Comparison of ENCODE assay signal across 10 cellular contexts in the genomic region with DNA sequence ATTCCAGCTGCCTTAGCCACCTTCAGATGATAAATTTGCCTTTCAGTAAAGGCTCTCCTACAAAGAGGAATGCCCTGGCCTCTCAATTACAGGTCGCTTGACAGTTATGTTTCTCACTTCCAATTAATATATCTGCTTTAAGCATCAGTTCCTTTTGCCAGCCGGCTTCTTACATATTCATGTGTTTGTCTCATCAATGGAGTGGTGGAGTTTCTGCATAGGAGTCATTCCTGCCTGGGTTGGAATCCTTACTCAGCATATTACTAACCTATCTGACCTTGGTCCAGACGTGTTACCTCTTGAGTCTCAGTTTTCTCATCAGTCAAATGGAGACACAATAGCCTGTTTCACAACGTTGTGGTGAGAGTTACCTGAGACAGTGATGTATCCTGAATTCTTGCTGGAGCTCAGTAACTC. TPM values are rescaled to one million over a fixed set of nuclear protein-coding genes. Genes with fewer than 3 reads are reported as not detected.
DNase-seq lines count a peak whose midpoint lies in the region; ATAC-seq and TF ChIP-seq lines count a peak whose summit lies in the region.
"Had no signal": no experiment of that assay in that cellular context is flagged by ENCODE, and none has a peak within 500 bp of the region (broad histone marks: within the 10 kb centered on the region; RNA-seq: fewer than 3 reads in every experiment).

No MANE protein-coding gene starts in this region.

- TF ChIP-seq POLR2A in esophagus squamous epithelium (IDR thresholded peaks at IDR 0.05) (no peak), upper lobe of left lung (IDR thresholded peaks at IDR 0.05) (no peak)

- H3K9me3 ChIP-seq in SK-N-MC (ENCODE audit: low read depth, low read length) (no peaks in the 10 kb centered on the region), esophagus squamous epithelium (no peaks in the 10 kb centered on the region), upper lobe of left lung (no peaks in the 10 kb centered on the region)

- intact Hi-C loops in natural killer cell (cut with micrococcal nuclease), result loop anchor here (5.0 kb wide), 5 partner anchors 117 to 627 kb away; partner anchors contain the start of genes PHACTR4, RCC1, RNU11 and YTHDF2
- intact Hi-C loops in esophagus squamous epithelium (cut with DNase I), result no loop called here

- H3K36me3 ChIP-seq in SK-N-MC (ENCODE audit: insufficient read depth, low read length) (no peaks in the 10 kb centered on the region), esophagus squamous epithelium (no peaks in the 10 kb centered on the region), upper lobe of left lung (no peaks in the 10 kb centered on the region)

- ATAC-seq in natural killer cell treated with Interleukin-12 subunit alpha and Interleukin-12 subunit beta and Interleukin-15 and Interleukin-18, amount 100 ng/mL, for 72 hours, result no peak
- no peak for ATAC-seq in natural killer cell
- no peak for ATAC-seq in upper lobe of left lung (ENCODE audit: low FRiP score in 2 of 2)
- no peak for ATAC-seq in GM19328 (IDR thresholded peaks at IDR 0.05; ENCODE audit: unreplicated experiment)

- peak overlapping the region; percentile 98 for H3K27ac ChIP-seq in SK-N-MC
- H3K27ac ChIP-seq in esophagus squamous epithelium, result peak overlapping the region; percentile 85 to 91 (median 88)
- H3K27ac ChIP-seq in upper lobe of left lung, result peak overlapping the region; percentile 10 to 91 (median 77)

- 27 to 40% methylated on average over 4 of the region's 4 CpGs for WGBS in esophagus squamous epithelium, 2 donors
- WGBS in upper lobe of left lung, 2 donors, result 51 to 56% methylated on average over 4 of the region's 4 CpGs

- TF ChIP-seq EP300 in upper lobe of left lung (IDR thresholded peaks at IDR 0.05), result no peak

- peaks cover 35 to 42% of the 10 kb centered on the region in 2 donors for H3K4me1 Mint-ChIP-seq in natural killer cell treated with Interleukin-12 subunit alpha and Interleukin-12 subunit beta and Interleukin-15 and Interleukin-18, amount 100 ng/mL, for 72 hours (ENCODE audit: low read depth in 2 of 2)
- peaks cover 36 to 41% of the 10 kb centered on the region in 2 donors for H3K4me1 Mint-ChIP-seq in natural killer cell

- no peaks in the 10 kb centered on the region for H3K27me3 Mint-ChIP-seq in natural killer cell treated with Interleukin-12 subunit alpha and Interleukin-12 subunit beta and Interleukin-15 and Interleukin-18, amount 100 ng/mL, for 72 hours
- no peaks in the 10 kb centered on the region for H3K27me3 Mint-ChIP-seq in natural killer cell (ENCODE audit: low read depth in 2 of 2)
- H3K27me3 Mint-ChIP-seq: CD4-positive, alpha-beta T cell had no signal

- H3K9me3 Mint-ChIP-seq in natural killer cell treated with Interleukin-12 subunit alpha and Interleukin-12 subunit beta and Interleukin-15 and Interleukin-18, amount 100 ng/mL, for 72 hours, result no peaks in the 10 kb centered on the region
- H3K9me3 Mint-ChIP-seq in natural killer cell, result no peaks in the 10 kb centered on the region
- H3K9me3 Mint-ChIP-seq: CD4-positive, alpha-beta T cell had no signal

- peak overlapping the region; percentile 90 to 94 for H3K27ac Mint-ChIP-seq in natural killer cell treated with Interleukin-12 subunit alpha and Interleukin-12 subunit beta and Interleukin-15 and Interleukin-18, amount 100 ng/mL, for 72 hours
- H3K27ac Mint-ChIP-seq in natural killer cell, result peak overlapping the region in 1 of 2 donors; percentile 96

- peak overlapping the region; percentile 80 for H3K9ac ChIP-seq in SK-N-MC (ENCODE audit: insufficient read length)

- H3K4me3 Mint-ChIP-seq in natural killer cell treated with Interleukin-12 subunit alpha and Interleukin-12 subunit beta and Interleukin-15 and Interleukin-18, amount 100 ng/mL, for 72 hours, result peak overlapping the region; percentile 90
- no peak overlapping the region for H3K4me3 Mint-ChIP-seq in natural killer cell
- H3K4me3 Mint-ChIP-seq: CD4-positive, alpha-beta T cell had no signal

- H3K27me3 ChIP-seq in esophagus squamous epithelium (no peaks in the 10 kb centered on the region), upper lobe of left lung (no peaks in the 10 kb centered on the region)

- H3K4me1 ChIP-seq in esophagus squamous epithelium (peaks cover 27 to 69% (median 35%) of the 10 kb centered on the region in 3 donors), upper lobe of left lung (peaks cover 28 to 51% (median 42%) of the 10 kb centered on the region in 4 donors)

- TF ChIP-seq CTCF in natural killer cell (IDR thresholded peaks at IDR 0.05), result no peak
- TF ChIP-seq CTCF in esophagus squamous epithelium (IDR thresholded peaks at IDR 0.05), result no peak
- no peak for TF ChIP-seq CTCF in upper lobe of left lung (IDR thresholded peaks at IDR 0.05)

- H3K4me3 ChIP-seq in SK-N-MC (no peak overlapping the region), esophagus squamous epithelium (no peak overlapping the region), upper lobe of left lung (no peak overlapping the region)

- H3K36me3 Mint-ChIP-seq in natural killer cell treated with Interleukin-12 subunit alpha and Interleukin-12 subunit beta and Interleukin-15 and Interleukin-18, amount 100 ng/mL, for 72 hours, result no peaks in the 10 kb centered on the region
- H3K36me3 Mint-ChIP-seq in natural killer cell, result no peaks in the 10 kb centered on the region

- no peak for DNase-seq in natural killer cell treated with Interleukin-12 subunit alpha and Interleukin-12 subunit beta and Interleukin-15 and Interleukin-18, amount 100 ng/mL, for 72 hours (ENCODE audit: low spot score)
- DNase-seq in natural killer cell (no peak), SK-N-MC (ENCODE audit: low read depth, low spot score) (no peak), esophagus squamous epithelium (lab: John Stamatoyannopoulos, UW) (no peak), upper lobe of left lung (no peak), T1000 (lab: John Stamatoyannopoulos, UW) (no peak), DMS114 treated with DMSO at 0.1 percent for 48 hours (lab: John Stamatoyannopoulos, UW; ENCODE audit: unreplicated experiment) (no peak)
- DNase-seq: CD4-positive, alpha-beta T cell; small intestine had no signal

RNA-seq across cellular contexts. Expression of gene SESN2, which starts 9.4 kb away (rescaled TPM):
- total RNA-seq in natural killer cell treated with Interleukin-12 subunit alpha and Interleukin-12 subunit beta and Interleukin-15 and Interleukin-18, amount 100 ng/mL, for 72 hours, result 10 to 100 TPM; 26.4 to 36.1 TPM
- total RNA-seq in natural killer cell (10 to 100 TPM; 21.0 to 30.3 (median 27.1) TPM), esophagus squamous epithelium (10 to 100 TPM in 2 of 4 donors, 1 to 10 TPM in 2; 7.8 to 20.6 (median 9.3) TPM), upper lobe of left lung (10 to 100 TPM in 5 of 6 donors, 1 to 10 TPM in 1; 9.6 to 18.1 (median 14.5) TPM)

RNA-seq across cellular contexts. Expression of gene ATP5IF1, which starts 14.0 kb away (rescaled TPM):
- 100 to 1,000 TPM; 112 to 125 TPM for total RNA-seq in natural killer cell treated with Interleukin-12 subunit alpha and Interleukin-12 subunit beta and Interleukin-15 and Interleukin-18, amount 100 ng/mL, for 72 hours
- total RNA-seq in natural killer cell, result 100 to 1,000 TPM in 1 of 3 donors, 10 to 100 TPM in 2; 81.1 to 101 (median 91.1) TPM
- total RNA-seq in esophagus squamous epithelium, result 100 to 1,000 TPM; 142 to 284 (median 180) TPM
- total RNA-seq in upper lobe of left lung, result 100 to 1,000 TPM in 5 of 6 donors, 10 to 100 TPM in 1; 86.1 to 320 (median 186) TPM

RNA-seq across cellular contexts. Expression of gene DNAJC8, which starts 17.1 kb away (rescaled TPM):
- total RNA-seq in natural killer cell treated with Interleukin-12 subunit alpha and Interleukin-12 subunit beta and Interleukin-15 and Interleukin-18, amount 100 ng/mL, for 72 hours, result 100 to 1,000 TPM in 1 of 2 donors, 10 to 100 TPM in 1; 62.8 to 103 TPM
- 10 to 100 TPM; 85.3 to 85.9 (median 85.4) TPM for total RNA-seq in natural killer cell
- total RNA-seq in esophagus squamous epithelium, result 10 to 100 TPM; 27.4 to 55.1 (median 48.9) TPM
- total RNA-seq in upper lobe of left lung, result 100 to 1,000 TPM in 2 of 6 donors, 10 to 100 TPM in 4; 50.0 to 107 (median 73.5) TPM
